Comparison of ENCODE assay signal across 11 cellular contexts in genomic region chrX:70995338-70995737, GRCh38.
"Had no signal": no experiment of that assay in that cellular context is flagged by ENCODE, and none has a peak within 500 bp of the region (broad histone marks: within the 10 kb centered on the region; RNA-seq: fewer than 3 reads in every experiment).

No MANE protein-coding gene starts in this region.

- H3K36me3 ChIP-seq: HAP-1 had no signal

- FAIRE-seq: H1, H54 had no signal

- H3K4me2 ChIP-seq: GM23338 had no signal

- H3K27ac ChIP-seq: GM23248 had no signal

- ATAC-seq: GM23338, HCT116 had no signal

- H3K27ac Mint-ChIP-seq: GM23338, H9, HFFc6 had no signal

- H3K4me3 ChIP-seq: GM23248, GM23338, HAP-1 had no signal

- H3K4me3 Mint-ChIP-seq: GM23338, H9, HFFc6 had no signal

- DNase-seq: GM23248, GOT3, H7, H9, HCEC 1CT, HFFc6 had no signal

- H3K9ac ChIP-seq: GM23248 had no signal

- H3K9me3 ChIP-seq: HAP-1 had no signal

- H2AFZ ChIP-seq: GM23248, GM23338 had no signal
